ENCODE assay signal across 8 cellular contexts in genomic region chr5:126845470-126846076, GRCh38.
DNase-seq lines count a peak whose midpoint lies in the region; ATAC-seq and TF ChIP-seq lines count a peak whose summit lies in the region.
"Not testable (repeated sequence)": the region's sequence is repeated elsewhere in the genome, so short reads cannot be mapped to it uniquely, and the experiment has no call there.

No MANE protein-coding gene starts in this region.

- H3K36me3 Mint-ChIP-seq in CD14-positive monocyte, result peaks cover 6 to 22% of the 10 kb centered on the region in 2 donors
- not testable (repeated sequence) for H3K36me3 Mint-ChIP-seq in activated CD4-positive, alpha-beta T cell treated with anti-CD3 and anti-CD28 coated beads, Interleukin-2, amount 10 ng/mL, durations not matched to agents 7 days and 5 days (ENCODE audit: low read depth)

- peak overlapping the region; percentile 33 for H3K4me3 ChIP-seq in choroid plexus epithelial cell (ENCODE audit: low read depth, low read length)

- peak; percentile 85 for ATAC-seq in HG02943 (IDR thresholded peaks at IDR 0.05; ENCODE audit: low read depth, unreplicated experiment)

- H3K27me3 Mint-ChIP-seq in CD14-positive monocyte (ENCODE audit: low read depth in 3 of 3); activated CD4-positive, alpha-beta T cell treated with anti-CD3 and anti-CD28 coated beads, Interleukin-2, amount 10 ng/mL, durations not matched to agents 7 days and 5 days: not testable (repeated sequence)

- CTCF ChIA-PET in activated CD4-positive, alpha-beta T cell treated with anti-CD3 and anti-CD28 coated beads, Interleukin-2, amount 10 ng/mL, durations not matched to agents 7 days and 5 days (lab: Charles Lee), result interaction anchor here (1.2 kb wide), 1 partner anchor 12 kb away, joined by 4 read pairs; no protein-coding TSS in a partner anchor

- peak overlapping the region; percentile 60 to 90 (median 86) for H3K27ac Mint-ChIP-seq in CD14-positive monocyte
- H3K27ac Mint-ChIP-seq in activated CD4-positive, alpha-beta T cell treated with anti-CD3 and anti-CD28 coated beads, Interleukin-2, amount 10 ng/mL, durations not matched to agents 7 days and 5 days, result peak overlapping the region; percentile 91

- POLR2A ChIA-PET in activated CD4-positive, alpha-beta T cell treated with anti-CD3 and anti-CD28 coated beads, Interleukin-2, amount 10 ng/mL, durations not matched to agents 7 days and 5 days (lab: Charles Lee), result interaction anchor here (1.3 kb wide), 1 partner anchor 9 kb away, joined by 7 read pairs; no protein-coding TSS in a partner anchor

- not testable (repeated sequence) for H3K9me3 Mint-ChIP-seq in CD14-positive monocyte; activated CD4-positive, alpha-beta T cell treated with anti-CD3 and anti-CD28 coated beads, Interleukin-2, amount 10 ng/mL, durations not matched to agents 7 days and 5 days

- TF ChIP-seq CTCF in CD14-positive monocyte (IDR thresholded peaks at IDR 0.05); choroid plexus epithelial cell (conservative IDR thresholded peaks at IDR 0.05; ENCODE audit: low read depth, low read length): not testable (repeated sequence)

- H3K4me3 Mint-ChIP-seq in CD14-positive monocyte, result peak overlapping the region; percentile 43 to 77
- not testable (repeated sequence) for H3K4me3 Mint-ChIP-seq in activated CD4-positive, alpha-beta T cell treated with anti-CD3 and anti-CD28 coated beads, Interleukin-2, amount 10 ng/mL, durations not matched to agents 7 days and 5 days

- peaks cover 36% of the 10 kb centered on the region for H3K4me1 Mint-ChIP-seq in CD14-positive monocyte
- peaks cover 64% of the 10 kb centered on the region for H3K4me1 Mint-ChIP-seq in activated CD4-positive, alpha-beta T cell treated with anti-CD3 and anti-CD28 coated beads, Interleukin-2, amount 10 ng/mL, durations not matched to agents 7 days and 5 days

- DNase-seq in CD14-positive monocyte (ENCODE audit: low spot score) (peak; percentile 55), GM19240 (ENCODE audit: insufficient read length, low spot score) (peak; percentile 34), NOMO-1 treated with dmso at 0.1 percent for 144 hours (lab: John Stamatoyannopoulos, UW; ENCODE audit: unreplicated experiment) (peak; percentile 50), choroid plexus epithelial cell (ENCODE audit: low read depth) (peak; percentile 32), iris pigment epithelial cell (ENCODE audit: low read depth) (peak; percentile 21)
- DNase-seq in activated CD4-positive, alpha-beta T cell treated with anti-CD3 and anti-CD28 coated beads, Interleukin-2, amount 10 ng/mL, durations not matched to agents 7 days and 5 days, result peak; percentile 80
- peak; percentile 24 to 39 for DNase-seq in stimulated activated CD4-positive, alpha-beta T cell treated with anti-CD3 and anti-CD28 coated beads, Interleukin-1b, Interleukin-23, amount 100 ng/mL, for 1 hour (ENCODE audit: low read depth in 2 of 2)

- intact Hi-C loops in CD14-positive monocyte (cut with micrococcal nuclease), result not testable (repeated sequence)

Comparison
In these comparisons a context has a peak if more than half of its experiments do, and no peak if none do; other contexts are left out.
1. Peak in every context shown above with its lines: DNase-seq, ATAC-seq and H3K4me3 ChIP-seq.
2. DNase-seq: peak in every context shown above with its lines; median percentile 80 in activated CD4-positive, alpha-beta T cell treated with anti-CD3 and anti-CD28 coated beads, Interleukin-2, amount 10 ng/mL, durations not matched to agents 7 days and 5 days; 55 in CD14-positive monocyte; 50 in NOMO-1 treated with dmso at 0.1 percent for 144 hours; 34 in GM19240; 32 in choroid plexus epithelial cell; 32 in stimulated activated CD4-positive, alpha-beta T cell treated with anti-CD3 and anti-CD28 coated beads, Interleukin-1b, Interleukin-23, amount 100 ng/mL, for 1 hour; 21 in iris pigment epithelial cell.